In the genomic region with DNA sequence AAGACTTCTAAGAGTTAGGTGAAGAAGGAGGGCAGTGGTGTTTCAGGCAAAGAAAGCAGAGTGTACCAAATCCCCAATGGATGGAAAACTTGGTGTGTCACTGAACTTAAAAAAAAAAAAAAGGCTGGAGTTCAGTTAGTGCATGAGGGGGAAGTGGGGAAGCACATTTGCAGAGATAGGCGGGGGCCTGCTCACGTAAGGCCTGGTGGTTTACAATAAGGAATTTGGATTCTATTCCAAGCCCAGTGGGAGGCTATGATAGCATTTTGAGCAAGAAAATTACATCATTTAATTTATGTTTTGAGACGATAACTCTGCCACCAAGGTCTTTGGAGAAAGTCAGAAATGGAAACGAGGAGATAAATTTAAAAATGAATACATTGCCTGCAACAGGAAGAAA, we compare ENCODE assay signal across 24 cellular contexts.
A peak's percentile ranks its signal among the peaks of the same experiment; 100 is the strongest.
DNase-seq lines count a peak whose midpoint lies in the region; ATAC-seq and TF ChIP-seq lines count a peak whose summit lies in the region.
"Had no signal": no experiment of that assay in that cellular context is flagged by ENCODE, and none has a peak within 500 bp of the region (broad histone marks: within the 10 kb centered on the region; RNA-seq: fewer than 3 reads in every experiment).

No MANE protein-coding gene starts in this region.

- H3K27ac Mint-ChIP-seq in CD4-positive, alpha-beta memory T cell, result no peak overlapping the region
- no peak overlapping the region for H3K27ac Mint-ChIP-seq in T-cell
- H3K27ac Mint-ChIP-seq: HFFc6, IgD-negative memory B cell had no signal

- dilution Hi-C loops in IMR-90 (cut with HindIII; ENCODE audit: low sequenced_read_pairs, unreplicated experiment), result no loop called here

- intact Hi-C loops in IMR-90 (cut with micrococcal nuclease), result no loop called here
- intact Hi-C loops in CD4-positive, alpha-beta memory T cell (cut with micrococcal nuclease), result no loop called here

- no peak overlapping the region for H2AFZ ChIP-seq in IMR-90 (replicated peaks; ENCODE audit: low read length, poor library complexity)

- no peak for TF ChIP-seq RAD21 in IMR-90 (IDR thresholded peaks at IDR 0.05; ENCODE audit: low read length)

- H3K9ac ChIP-seq in IMR-90 (ENCODE audit: low read depth, low read length), result no peak overlapping the region
- H3K9ac ChIP-seq: BLaER1 treated with 17β-estradiol and CSF1 and Interleukin-3, amounts not matched to agents 10 nM and 100 nM had no signal

- no peak overlapping the region for H3K18ac ChIP-seq in IMR-90 (ENCODE audit: low read depth, low read length)

- H3K9me3 ChIP-seq in IMR-90 (ENCODE audit: control insufficient read depth, insufficient read depth, low read length), result no peaks in the 10 kb centered on the region
- H3K9me3 ChIP-seq in CD4-positive, alpha-beta memory T cell (ENCODE audit: control insufficient read depth in 1 of 2, low read length in 2 of 2), result no peaks in the 10 kb centered on the region

- in situ Hi-C loops in IMR-90 (cut with MboI; ENCODE audit: low sequenced_read_pairs), result no loop called here

- H2AK5ac ChIP-seq in IMR-90 (ENCODE audit: low read depth, low read length), result no peak overlapping the region

- CTCF ChIA-PET in IMR-90 (lab: Yijun Ruan, JAX), result no interaction called here
- CTCF ChIA-PET in CD4-positive, alpha-beta memory T cell (lab: Charles Lee; ENCODE audit: partially characterized antibody), result no interaction called here
- CTCF ChIA-PET in T-cell (lab: Charles Lee), result no interaction called here

- H3K36me3 ChIP-seq in IMR-90 (ENCODE audit: control insufficient read depth, insufficient read depth, low read length), result peaks cover 13% of the 10 kb centered on the region
- no peaks in the 10 kb centered on the region for H3K36me3 ChIP-seq in CD4-positive, alpha-beta memory T cell (ENCODE audit: insufficient read depth, low read length)

- no peak overlapping the region for H3K27ac ChIP-seq in IMR-90 (ENCODE audit: insufficient read depth, low read length)
- H3K27ac ChIP-seq in CD4-positive, alpha-beta memory T cell (ENCODE audit: low read depth, low read length), result no peak overlapping the region
- H3K27ac ChIP-seq: BLaER1 treated with 17β-estradiol and CSF1 and Interleukin-3, amounts not matched to agents 10 nM and 100 nM; HL-60 had no signal

- no peak overlapping the region for H2BK120ac ChIP-seq in IMR-90 (ENCODE audit: low read depth, low read length)

- no peaks in the 10 kb centered on the region for H4K20me1 ChIP-seq in IMR-90 (ENCODE audit: insufficient read depth, low read length)
- H4K20me1 ChIP-seq: BLaER1 treated with 17β-estradiol and CSF1 and Interleukin-3, amounts not matched to agents 10 nM and 100 nM had no signal

- no peak overlapping the region for H3K56ac ChIP-seq in IMR-90 (ENCODE audit: extremely low read depth, insufficient read depth, low read length)

- H3K4me1 ChIP-seq in IMR-90 (ENCODE audit: control insufficient read depth, insufficient read depth, low read length), result peaks cover 6% of the 10 kb centered on the region
- no peaks in the 10 kb centered on the region for H3K4me1 ChIP-seq in CD4-positive, alpha-beta memory T cell (ENCODE audit: insufficient read depth, low read length)
- H3K4me1 ChIP-seq: BLaER1 treated with 17β-estradiol and CSF1 and Interleukin-3, amounts not matched to agents 10 nM and 100 nM had no signal

- 100% methylated on average over 1 of the region's 4 CpGs; no CpG with 5 or more reads in 1 of the 2 experiments for WGBS in IMR-90 (ENCODE audit: extremely low coverage in 2 of 2, insufficient read length in 1 of 2), 2 experiments

- no peak overlapping the region for H3K23ac ChIP-seq in IMR-90 (ENCODE audit: low read depth, low read length)

- DNase-seq in IMR-90 (peak; percentile 49), amniotic epithelial cell (ENCODE audit: low read depth) (peak; percentile 28), choroid plexus epithelial cell (ENCODE audit: low read depth) (peak; percentile 91), non-pigmented ciliary epithelial cell (ENCODE audit: low read depth) (peak; percentile 35), putamen (ENCODE audit: low spot score) (no peak), T-cell (no peak)
- DNase-seq in CD4-positive, alpha-beta memory T cell, result no peak
- DNase-seq: DMS79; H7; HFFc6; Karpas-422; MM.1S; NCI-H1105; NCI-H2081; NCI-H2171 treated with DMSO at 0.1 percent for 48 hours; NCI-H446 treated with DMSO at 0.1 percent for 48 hours; NK-92 treated with Interleukin-12 subunit alpha and Interleukin-12 subunit beta, amount 100 ng/mL, for 24 hours; PC-3; RPMI8226; SHP77 treated with DMSO at 0.1 percent for 48 hours had no signal

- POLR2A ChIA-PET in IMR-90 (lab: Charles Lee; ENCODE audit: unreplicated experiment) (no interaction called here), T-cell (lab: Charles Lee) (no interaction called here)
- POLR2A ChIA-PET in CD4-positive, alpha-beta memory T cell (lab: Charles Lee; ENCODE audit: partially characterized antibody), result no interaction called here

- no peak overlapping the region for H4K5ac ChIP-seq in IMR-90 (ENCODE audit: low read depth, low read length)

- peaks cover 0 to 2% (median 0%) of the 10 kb centered on the region in 8 donors for H3K9me3 Mint-ChIP-seq in CD4-positive, alpha-beta memory T cell
- H3K9me3 Mint-ChIP-seq in T-cell, result no peaks in the 10 kb centered on the region
- H3K9me3 Mint-ChIP-seq: HFFc6, IgD-negative memory B cell had no signal

- H3K14ac ChIP-seq in IMR-90 (replicated peaks; ENCODE audit: low read depth, low read length), result no peak overlapping the region

- H3K4me1 Mint-ChIP-seq in CD4-positive, alpha-beta memory T cell, result no peaks in the 10 kb centered on the region
- no peaks in the 10 kb centered on the region for H3K4me1 Mint-ChIP-seq in T-cell
- H3K4me1 Mint-ChIP-seq: IgD-negative memory B cell had no signal

- no peak overlapping the region for H3K4ac ChIP-seq in IMR-90 (ENCODE audit: low read depth, low read length)

- no peak overlapping the region for H2BK20ac ChIP-seq in IMR-90 (ENCODE audit: low read depth, low read length)

- TF ChIP-seq CTCF in IMR-90 (conservative IDR thresholded peaks at IDR 0.05; ENCODE audit: low read depth, low read length) (no peak), choroid plexus epithelial cell (conservative IDR thresholded peaks at IDR 0.05; ENCODE audit: low read depth, low read length) (no peak)

- no peaks in the 10 kb centered on the region; the same call in 1 of the 2 replicates for H3K9me1 ChIP-seq in IMR-90 (ENCODE audit: insufficient read depth, low read length)

- no TSS peak for BruUV-seq in IMR-90 (replicated peaks; lab: Mats Ljungman, UMichigan)

- H4K8ac ChIP-seq in IMR-90 (ENCODE audit: low read depth in 2 of 2, low read length in 2 of 2), result no peak overlapping the region

- no peaks in the 10 kb centered on the region for H3K27me3 Mint-ChIP-seq in CD4-positive, alpha-beta memory T cell
- H3K27me3 Mint-ChIP-seq in T-cell, result no peaks in the 10 kb centered on the region

- H3K36me3 Mint-ChIP-seq in CD4-positive, alpha-beta memory T cell, result no peaks in the 10 kb centered on the region
- H3K36me3 Mint-ChIP-seq in T-cell, result no peaks in the 10 kb centered on the region
- H3K36me3 Mint-ChIP-seq: IgD-negative memory B cell had no signal

- H3K4me3 Mint-ChIP-seq in CD4-positive, alpha-beta memory T cell, result no peak overlapping the region
- no peak overlapping the region for H3K4me3 Mint-ChIP-seq in T-cell
- H3K4me3 Mint-ChIP-seq: HFFc6, IgD-negative memory B cell had no signal

- no peak overlapping the region for H2AK9ac ChIP-seq in IMR-90 (replicated peaks; ENCODE audit: low read depth, low read length, poor library complexity)

- H3K79me1 ChIP-seq in IMR-90 (ENCODE audit: low read depth in 1 of 2, low read length in 2 of 2), result no peaks in the 10 kb centered on the region

- no peak for TF ChIP-seq POLR2A in IMR-90 (IDR thresholded peaks at IDR 0.05; ENCODE audit: low read depth, low read length)

- H3K4me2 ChIP-seq in IMR-90 (ENCODE audit: low read depth, low read length), result no peak overlapping the region
- H3K4me2 ChIP-seq: BLaER1 treated with 17β-estradiol and CSF1 and Interleukin-3, amounts not matched to agents 10 nM and 100 nM had no signal

- no peak overlapping the region for H2BK15ac ChIP-seq in IMR-90 (ENCODE audit: low read depth, low read length)

- H4K91ac ChIP-seq in IMR-90 (ENCODE audit: insufficient read depth, low read depth, low read length), result no peak overlapping the region

- no peak overlapping the region for H3K4me3 ChIP-seq in IMR-90 (ENCODE audit: insufficient read depth, low read depth, low read length)
- H3K4me3 ChIP-seq in choroid plexus epithelial cell (ENCODE audit: low read depth, low read length), result no peak overlapping the region
- H3K4me3 ChIP-seq in CD4-positive, alpha-beta memory T cell (ENCODE audit: low read length in 2 of 2), result no peak overlapping the region
- H3K4me3 ChIP-seq: BLaER1 treated with 17β-estradiol and CSF1 and Interleukin-3, amounts not matched to agents 10 nM and 100 nM had no signal

- ATAC-seq in IMR-90 (ENCODE audit: low read depth) (no peak), HG03521 (IDR thresholded peaks at IDR 0.05; ENCODE audit: unreplicated experiment) (no peak), T-cell (replicated peaks in 1 of 4) (no peak)
- ATAC-seq: PC-3 had no signal

- H3K27me3 ChIP-seq in IMR-90 (ENCODE audit: control insufficient read depth, insufficient read depth, low read length), result no peaks in the 10 kb centered on the region
- no peaks in the 10 kb centered on the region for H3K27me3 ChIP-seq in CD4-positive, alpha-beta memory T cell (ENCODE audit: insufficient read depth, low read length)
- H3K27me3 ChIP-seq: BLaER1 treated with 17β-estradiol and CSF1 and Interleukin-3, amounts not matched to agents 10 nM and 100 nM had no signal

- H2BK5ac ChIP-seq in IMR-90 (ENCODE audit: low read depth, low read length, poor library complexity, severe bottlenecking), result no peak overlapping the region

TF ChIP-seq in IMR-90, 13 proteins besides CTCF, POLR2A, EP300 and RAD21 (continues in another document):
- TF ChIP-seq BHLHE40 (IDR thresholded peaks at IDR 0.05; ENCODE audit: low read depth, low read length) (no peak), CHD1 (IDR thresholded peaks at IDR 0.05; ENCODE audit: low read depth, low read length) (no peak), RCOR1 (IDR thresholded peaks at IDR 0.05; ENCODE audit: insufficient replicate concordance, low read length) (no peak), MAZ (IDR thresholded peaks at IDR 0.05; ENCODE audit: borderline replicate concordance, low read depth, low read length) (no peak), RFX5 (IDR thresholded peaks at IDR 0.05; ENCODE audit: low read depth, low read length) (no peak), CEBPB (IDR thresholded peaks at IDR 0.05; ENCODE audit: low read depth, low read length) (no peak), MAFK (IDR thresholded peaks at IDR 0.05; ENCODE audit: low read depth, low read length) (no peak), MXI1 (IDR thresholded peaks at IDR 0.05; ENCODE audit: borderline replicate concordance, low read depth, low read length) (no peak), FOS (IDR thresholded peaks at IDR 0.05; ENCODE audit: low read depth, low read length) (no peak)

Comparison
In these comparisons a context has a peak if more than half of its experiments do, and no peak if none do; other contexts are left out.
1. DNase-seq: peak in IMR-90 (single experiment), amniotic epithelial cell (single experiment), choroid plexus epithelial cell (single experiment) and non-pigmented ciliary epithelial cell (single experiment); none in CD4-positive, alpha-beta memory T cell (0 of 5), putamen (single experiment) and T-cell (0 of 34).